In genomic region chr19:36821758-36822157, GRCh38 we compare ENCODE assay signal across 24 cellular contexts.
"Had no signal": no experiment of that assay in that cellular context is flagged by ENCODE, and none has a peak within 500 bp of the region (broad histone marks: within the 10 kb centered on the region; RNA-seq: fewer than 3 reads in every experiment).

No MANE protein-coding gene starts in this region.

- H3K4me3 ChIP-seq: cardiac muscle cell had no signal

- ATAC-seq: activated CD4-positive, CD25-positive, alpha-beta regulatory T cell treated with anti-CD3 and anti-CD28 coated beads, Interleukin-2, amount 50 U/mL, for 24 hours; activated CD8-positive, alpha-beta memory T cell treated with anti-CD3 and anti-CD28 coated beads, Interleukin-2, amount 10 ng/mL, durations not matched to agents 7 days and 5 days; PC-3 had no signal

- H3K4me1 Mint-ChIP-seq: activated CD4-positive, alpha-beta T cell treated with anti-CD3 and anti-CD28 coated beads, Interleukin-2, amount 10 ng/mL, durations not matched to agents 24 days and 14 days; activated CD8-positive, alpha-beta memory T cell treated with anti-CD3 and anti-CD28 coated beads, Interleukin-2, amount 10 ng/mL, durations not matched to agents 7 days and 5 days; activated naive CD4-positive, alpha-beta T cell treated with anti-CD3 and anti-CD28 coated beads, Interleukin-2, amount 50 U/mL, for 24 hours had no signal

- H3K4me2 ChIP-seq: KMS-11 had no signal

- H3K4me3 Mint-ChIP-seq: activated CD4-positive, alpha-beta T cell treated with anti-CD3 and anti-CD28 coated beads, Interleukin-2, amount 10 ng/mL, durations not matched to agents 24 days and 14 days; activated CD8-positive, alpha-beta memory T cell treated with anti-CD3 and anti-CD28 coated beads, Interleukin-2, amount 10 ng/mL, durations not matched to agents 7 days and 5 days; activated naive CD4-positive, alpha-beta T cell treated with anti-CD3 and anti-CD28 coated beads, Interleukin-2, amount 50 U/mL, for 24 hours; activated T-cell treated with anti-CD3 and anti-CD28 coated beads, Interleukin-2, amount 50 U/mL, for 24 hours; activated T-helper 1 cell treated with anti-CD3 and anti-CD28 coated beads, Interleukin-12 subunit alpha, Interleukin-12 subunit beta, Interleukin-2, Interleukin-4 antibody, amounts not matched to agents 30 ng/mL and 10 ng/mL and 1 ng/mL, durations not matched to agents 14 hours and 24 hours and 36 hours; T-helper 1 cell treated with Interleukin-12 subunit alpha and Interleukin-12 subunit beta and Interleukin-4 antibody, amounts not matched to agents 30 μg/mL and 1 μg/mL, for 36 hours had no signal

- DNase-seq: activated CD4-positive, alpha-beta T cell treated with anti-CD3 and anti-CD28 coated beads, Interleukin-2, amount 10 ng/mL, durations not matched to agents 24 days and 14 days; activated CD4-positive, alpha-beta T cell treated with anti-CD3 and anti-CD28 coated beads, Interleukin-2, amount 50 U/mL, for 48 hours; activated CD8-positive, alpha-beta memory T cell treated with anti-CD3 and anti-CD28 coated beads, Interleukin-2, amount 10 ng/mL, durations not matched to agents 7 days and 5 days; activated effector memory CD4-positive, alpha-beta T cell treated with Interleukin-2 at 50 U/mL for 16 hours; activated naive CD4-positive, alpha-beta T cell; activated T-cell treated with anti-CD3 and anti-CD28 coated beads, Interleukin-2, amount 50 U/mL, for 24 hours; amniotic stem cell; brain microvascular endothelial cell; MM.1S; NCI-H1105; NCI-H1436; NCI-H1694 treated with DMSO at 0.1 percent for 48 hours; NCI-H2081 treated with DMSO at 0.1 percent for 48 hours; NCI-H446; NCI-H524; PC-3; SHP77 treated with DMSO at 0.1 percent for 48 hours had no signal

- FAIRE-seq: RCC 7860 had no signal

- H3K27ac ChIP-seq: brain microvascular endothelial cell, cardiac muscle cell, KMS-11 had no signal

- H3K27me3 Mint-ChIP-seq: activated CD4-positive, alpha-beta T cell treated with anti-CD3 and anti-CD28 coated beads, Interleukin-2, amount 10 ng/mL, durations not matched to agents 24 days and 14 days; activated CD8-positive, alpha-beta memory T cell treated with anti-CD3 and anti-CD28 coated beads, Interleukin-2, amount 10 ng/mL, durations not matched to agents 7 days and 5 days; activated naive CD4-positive, alpha-beta T cell treated with anti-CD3 and anti-CD28 coated beads, Interleukin-2, amount 50 U/mL, for 24 hours; activated T-cell treated with anti-CD3 and anti-CD28 coated beads, Interleukin-2, amount 50 U/mL, for 24 hours had no signal

- H3K27ac Mint-ChIP-seq: activated CD4-positive, alpha-beta T cell treated with anti-CD3 and anti-CD28 coated beads, Interleukin-2, amount 10 ng/mL, durations not matched to agents 24 days and 14 days; activated CD8-positive, alpha-beta memory T cell treated with anti-CD3 and anti-CD28 coated beads, Interleukin-2, amount 10 ng/mL, durations not matched to agents 7 days and 5 days; activated naive CD4-positive, alpha-beta T cell treated with anti-CD3 and anti-CD28 coated beads, Interleukin-2, amount 50 U/mL, for 24 hours; activated T-cell treated with anti-CD3 and anti-CD28 coated beads, Interleukin-2, amount 50 U/mL, for 24 hours; activated T-helper 1 cell treated with anti-CD3 and anti-CD28 coated beads, Interleukin-12 subunit alpha, Interleukin-12 subunit beta, Interleukin-2, Interleukin-4 antibody, amounts not matched to agents 30 ng/mL and 10 ng/mL and 1 ng/mL, durations not matched to agents 14 hours and 24 hours and 36 hours; T-helper 1 cell treated with Interleukin-12 subunit alpha and Interleukin-12 subunit beta and Interleukin-4 antibody, amounts not matched to agents 30 μg/mL and 1 μg/mL, for 36 hours had no signal

- H3K9ac ChIP-seq: KMS-11 had no signal

- H3K27me3 ChIP-seq: brain microvascular endothelial cell, cardiac muscle cell had no signal
